Comparison of ENCODE assay signal across 1 cellular context in genomic region chr9:8960254-8960653, GRCh38.
TF ChIP-seq lines count a peak whose summit lies in the region.

No MANE protein-coding gene starts in this region.

TF ChIP-seq in liver, 16 proteins besides CTCF, POLR2A, EP300 and RAD21 (continued from another document):
- no peak for TF ChIP-seq REST (IDR thresholded peaks at IDR 0.05)
- no peak for TF ChIP-seq TAF1 (conservative IDR thresholded peaks at IDR 0.05)
- peak; percentile 51 for TF ChIP-seq ZBTB33 (IDR thresholded peaks at IDR 0.05)
- TF ChIP-seq FOXA2 (IDR thresholded peaks at IDR 0.05), result no peak
- peak in 1 of 2 donors; percentile 84 for TF ChIP-seq JUND (IDR thresholded peaks at IDR 0.05)
